In genomic region chr4:2281575-2282343, GRCh38 we compare ENCODE assay signal across 1 cellular context.
TF ChIP-seq lines count a peak whose summit lies in the region.

No MANE protein-coding gene starts in this region.

TF ChIP-seq in HepG2, 621 proteins besides CTCF, POLR2A, EP300 and RAD21 (continued from another document):
- TF ChIP-seq, protein P1, sequence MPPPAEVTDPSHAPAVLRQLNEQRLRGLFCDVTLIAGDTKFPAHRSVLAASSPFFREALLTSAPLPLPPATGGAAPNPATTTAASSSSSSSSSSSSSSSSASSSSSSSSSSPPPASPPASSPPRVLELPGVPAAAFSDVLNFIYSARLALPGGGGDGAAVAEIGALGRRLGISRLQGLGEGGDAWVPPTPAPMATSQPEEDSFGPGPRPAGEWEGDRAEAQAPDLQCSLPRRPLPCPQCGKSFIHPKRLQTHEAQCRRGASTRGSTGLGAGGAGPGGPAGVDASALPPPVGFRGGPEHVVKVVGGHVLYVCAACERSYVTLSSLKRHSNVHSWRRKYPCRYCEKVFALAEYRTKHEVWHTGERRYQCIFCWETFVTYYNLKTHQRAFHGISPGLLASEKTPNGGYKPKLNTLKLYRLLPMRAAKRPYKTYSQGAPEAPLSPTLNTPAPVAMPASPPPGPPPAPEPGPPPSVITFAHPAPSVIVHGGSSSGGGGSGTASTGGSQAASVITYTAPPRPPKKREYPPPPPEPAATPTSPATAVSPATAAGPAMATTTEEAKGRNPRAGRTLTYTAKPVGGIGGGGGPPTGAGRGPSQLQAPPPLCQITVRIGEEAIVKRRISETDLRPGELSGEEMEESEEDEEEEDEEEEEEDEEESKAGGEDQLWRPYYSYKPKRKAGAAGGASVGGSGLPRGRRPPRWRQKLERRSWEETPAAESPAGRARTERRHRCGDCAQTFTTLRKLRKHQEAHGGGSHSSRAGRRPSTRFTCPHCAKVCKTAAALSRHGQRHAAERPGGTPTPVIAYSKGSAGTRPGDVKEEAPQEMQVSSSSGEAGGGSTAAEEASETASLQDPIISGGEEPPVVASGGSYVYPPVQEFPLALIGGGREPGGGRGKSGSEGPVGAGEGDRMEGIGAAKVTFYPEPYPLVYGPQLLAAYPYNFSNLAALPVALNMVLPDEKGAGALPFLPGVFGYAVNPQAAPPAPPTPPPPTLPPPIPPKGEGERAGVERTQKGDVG (CRISPR knock-in tag; IDR thresholded peaks at IDR 0.05; ENCODE audit: borderline replicate concordance) = no peak
- TF ChIP-seq ZNF773 (CRISPR knock-in tag; IDR thresholded peaks at IDR 0.05; ENCODE audit: borderline replicate concordance) (no peak), HMGA1 (CRISPR knock-in tag; conservative IDR thresholded peaks at IDR 0.05) (no peak)
